ENCODE assay signal across 26 cellular contexts in genomic region chr6:15460110-15460727, GRCh38.
DNase-seq lines count a peak whose midpoint lies in the region; ATAC-seq, FAIRE-seq and TF ChIP-seq lines count a peak whose summit lies in the region.
"Had no signal": no experiment of that assay in that cellular context is flagged by ENCODE, and none has a peak within 500 bp of the region (broad histone marks: within the 10 kb centered on the region; RNA-seq: fewer than 3 reads in every experiment).

No MANE protein-coding gene starts in this region.

- TF ChIP-seq POLR2A in gastrocnemius medialis (IDR thresholded peaks at IDR 0.05) = no peak

- no peak overlapping the region for H3K27ac ChIP-seq in CD8-positive, alpha-beta T cell (ENCODE audit: low read depth, low read length)
- H3K27ac ChIP-seq in HUES48 (ENCODE audit: low read depth, low read length) (peak overlapping the region; percentile 1), endodermal cell (ENCODE audit: low read depth, low read length) (no peak overlapping the region), gastrocnemius medialis (peak overlapping the region; percentile 32 to 63 (median 46)), foreskin keratinocyte (no peak overlapping the region)
- H3K27ac ChIP-seq: hepatocyte, sigmoid colon had no signal

- H3K27ac Mint-ChIP-seq in CD8-positive, alpha-beta T cell = peak overlapping the region; percentile 16
- H3K27ac Mint-ChIP-seq in endodermal cell = peak overlapping the region; percentile 45
- H3K27ac Mint-ChIP-seq: activated CD8-positive, alpha-beta T cell treated with anti-CD3 and anti-CD28 coated beads for 36 hours; mesothelial cell of epicardium had no signal

- no peaks in the 10 kb centered on the region for H3K27me3 Mint-ChIP-seq in CD8-positive, alpha-beta T cell (ENCODE audit: low read depth)
- H3K27me3 Mint-ChIP-seq in endodermal cell (ENCODE audit: insufficient read depth) = peaks cover 47% of the 10 kb centered on the region
- H3K27me3 Mint-ChIP-seq: activated CD8-positive, alpha-beta T cell treated with anti-CD3 and anti-CD28 coated beads for 36 hours; CD4-positive, alpha-beta memory T cell; natural killer cell treated with Interleukin-12 subunit alpha and Interleukin-12 subunit beta and Interleukin-15 and Interleukin-18, amount 100 ng/mL, for 72 hours had no signal

- peaks cover 20% of the 10 kb centered on the region for H3K36me3 Mint-ChIP-seq in CD8-positive, alpha-beta T cell
- peaks cover 6% of the 10 kb centered on the region for H3K36me3 Mint-ChIP-seq in endodermal cell (ENCODE audit: low read depth)
- H3K36me3 Mint-ChIP-seq: mesothelial cell of epicardium; natural killer cell treated with Interleukin-12 subunit alpha and Interleukin-12 subunit beta and Interleukin-15 and Interleukin-18, amount 100 ng/mL, for 72 hours had no signal

- no peaks in the 10 kb centered on the region for H3K36me3 ChIP-seq in CD8-positive, alpha-beta T cell (ENCODE audit: insufficient read depth, low read length)
- H3K36me3 ChIP-seq in HUES48 (ENCODE audit: control insufficient read depth, insufficient read depth, low read length) (peaks cover 29% of the 10 kb centered on the region), endodermal cell (ENCODE audit: control insufficient read depth, insufficient read depth, low read length) (peaks cover 16% of the 10 kb centered on the region), gastrocnemius medialis (no peaks in the 10 kb centered on the region)
- H3K36me3 ChIP-seq: sigmoid colon had no signal

- 84% methylated on average over 4 of the region's 4 CpGs; no CpG with 5 or more reads in 1 of the 2 experiments for WGBS in endodermal cell (ENCODE audit: insufficient coverage in 1 of 2, insufficient read length in 1 of 2), 2 experiments

- no peak for ATAC-seq in CD8-positive, alpha-beta T cell
- ATAC-seq in gastrocnemius medialis = peak in 1 of 2 donors; percentile 15
- ATAC-seq in foreskin keratinocyte = no peak
- ATAC-seq: activated CD4-positive, CD25-positive, alpha-beta regulatory T cell treated with anti-CD3 and anti-CD28 coated beads, Interleukin-2, amount 50 U/mL, for 24 hours; activated CD8-positive, alpha-beta T cell treated with anti-CD3 and anti-CD28 coated beads for 36 hours; left lobe of liver; natural killer cell treated with Interleukin-12 subunit alpha and Interleukin-12 subunit beta and Interleukin-15 and Interleukin-18, amount 100 ng/mL, for 72 hours had no signal

- peaks cover 70% of the 10 kb centered on the region for H3K4me1 Mint-ChIP-seq in CD8-positive, alpha-beta T cell (ENCODE audit: low read depth)
- H3K4me1 Mint-ChIP-seq in endodermal cell = peaks cover 60% of the 10 kb centered on the region

- no peak for DNase-seq in CD8-positive, alpha-beta T cell
- peak; percentile 35 for DNase-seq in endodermal cell
- no peak for DNase-seq in gastrocnemius medialis
- no peak for DNase-seq in RCC 7860 (ENCODE audit: low spot score)
- DNase-seq in HT-29 (ENCODE audit: low spot score) = no peak
- DNase-seq in foreskin keratinocyte = no peak
- DNase-seq: activated CD8-positive, alpha-beta T cell treated with anti-CD3 and anti-CD28 coated beads for 36 hours; activated naive CD4-positive, alpha-beta T cell; amniotic stem cell; CD4-positive, alpha-beta memory T cell; DMS 273 treated with DMSO at 0.1 percent for 48 hours; effector CD8-positive, alpha-beta T cell; erythroblast; NCI-H1105; NCI-H2029 treated with DMSO at 0.1 percent for 48 hours; NCI-H345; sigmoid colon; T1000 had no signal

- H3K4me3 ChIP-seq in CD8-positive, alpha-beta T cell (ENCODE audit: low read depth, low read length) = no peak overlapping the region
- H3K4me3 ChIP-seq in HUES48 (ENCODE audit: low read depth, low read length) (no peak overlapping the region), endodermal cell (ENCODE audit: low read length) (no peak overlapping the region), gastrocnemius medialis (no peak overlapping the region)
- H3K4me3 ChIP-seq: hepatocyte, sigmoid colon had no signal

- H3K27me3 ChIP-seq in CD8-positive, alpha-beta T cell (ENCODE audit: insufficient read depth, low read length) = no peaks in the 10 kb centered on the region
- H3K27me3 ChIP-seq in HUES48 (ENCODE audit: control insufficient read depth, insufficient read depth, low read length) (no peaks in the 10 kb centered on the region), endodermal cell (ENCODE audit: control insufficient read depth, insufficient read depth, low read length, poor library complexity, severe bottlenecking) (no peaks in the 10 kb centered on the region), gastrocnemius medialis (no peaks in the 10 kb centered on the region), foreskin keratinocyte (no peaks in the 10 kb centered on the region)
- H3K27me3 ChIP-seq: hepatocyte, sigmoid colon had no signal

- intact Hi-C loops in CD8-positive, alpha-beta T cell (cut with DNase I, micrococcal nuclease) = no loop called here
- intact Hi-C loops in gastrocnemius medialis (cut with DNase I; ENCODE audit: low total_unique reads) = no loop called here

- H3K9ac ChIP-seq in HUES48 (ENCODE audit: low read depth, low read length) = no peak overlapping the region
- H3K9ac ChIP-seq in endodermal cell (ENCODE audit: extremely low read depth, low read length, poor library complexity, severe bottlenecking) = peak overlapping the region; percentile 46

- no peaks in the 10 kb centered on the region for H3K9me3 ChIP-seq in CD8-positive, alpha-beta T cell (ENCODE audit: low read length)
- H3K9me3 ChIP-seq in HUES48 (ENCODE audit: control insufficient read depth, insufficient read depth, low read length) = no peaks in the 10 kb centered on the region
- no peaks in the 10 kb centered on the region for H3K9me3 ChIP-seq in endodermal cell (ENCODE audit: control insufficient read depth, low read length)
- no peaks in the 10 kb centered on the region for H3K9me3 ChIP-seq in gastrocnemius medialis
- H3K9me3 ChIP-seq: sigmoid colon had no signal

- no peaks in the 10 kb centered on the region for H3K9me3 Mint-ChIP-seq in CD8-positive, alpha-beta T cell
- H3K9me3 Mint-ChIP-seq in endodermal cell = no peaks in the 10 kb centered on the region
- H3K9me3 Mint-ChIP-seq: activated CD8-positive, alpha-beta T cell treated with anti-CD3 and anti-CD28 coated beads for 36 hours; mesothelial cell of epicardium; natural killer cell treated with Interleukin-12 subunit alpha and Interleukin-12 subunit beta and Interleukin-15 and Interleukin-18, amount 100 ng/mL, for 72 hours had no signal

- TF ChIP-seq CTCF in CD8-positive, alpha-beta T cell (IDR thresholded peaks at IDR 0.05) = no peak
- no peak for TF ChIP-seq CTCF in endodermal cell (conservative IDR thresholded peaks at IDR 0.05)
- TF ChIP-seq CTCF in gastrocnemius medialis (IDR thresholded peaks at IDR 0.05 in 4 of 5, conservative IDR thresholded peaks at IDR 0.05 in 1 of 5) = no peak
- TF ChIP-seq CTCF in foreskin keratinocyte (conservative IDR thresholded peaks at IDR 0.05) = no peak

- CTCF ChIA-PET in CD8-positive, alpha-beta T cell (lab: Charles Lee) = interaction anchor here (0.7 to 1.6 kb wide), 2 partner anchors 14 to 61 kb away, joined by 3 read pairs; no protein-coding TSS in a partner anchor

- no peaks in the 10 kb centered on the region for H3K4me1 ChIP-seq in CD8-positive, alpha-beta T cell (ENCODE audit: insufficient read depth, low read length)
- H3K4me1 ChIP-seq in HUES48 (ENCODE audit: control insufficient read depth, insufficient read depth, low read length) = peaks cover 69% of the 10 kb centered on the region
- H3K4me1 ChIP-seq in endodermal cell (ENCODE audit: control insufficient read depth, insufficient read depth, low read length) = peaks cover 35% of the 10 kb centered on the region
- peaks cover 79 to 81% of the 10 kb centered on the region in 2 donors for H3K4me1 ChIP-seq in gastrocnemius medialis
- peaks cover 19% of the 10 kb centered on the region for H3K4me1 ChIP-seq in foreskin keratinocyte

- POLR2A ChIA-PET in CD8-positive, alpha-beta T cell (lab: Charles Lee) = no interaction called here

- FAIRE-seq in RCC 7860 (lab: Jason Lieb, UNC) = no peak
- FAIRE-seq: colon, G401.6 had no signal

- in situ Hi-C loops in gastrocnemius medialis (cut with MboI; ENCODE audit: low sequenced_read_pairs in 4 of 4) = loop anchor here in 2 of 4 donors (25.0 kb wide), 2 partner anchors 198 to 1248 kb away; no protein-coding TSS in a partner anchor

- no peak overlapping the region for H3K4me3 Mint-ChIP-seq in CD8-positive, alpha-beta T cell
- no peak overlapping the region for H3K4me3 Mint-ChIP-seq in endodermal cell
- H3K4me3 Mint-ChIP-seq: activated CD8-positive, alpha-beta T cell treated with anti-CD3 and anti-CD28 coated beads for 36 hours; CD4-positive, alpha-beta memory T cell; mesothelial cell of epicardium; natural killer cell treated with Interleukin-12 subunit alpha and Interleukin-12 subunit beta and Interleukin-15 and Interleukin-18, amount 100 ng/mL, for 72 hours had no signal

Comparison
In these comparisons a context has a peak if more than half of its experiments do, and no peak if none do; other contexts are left out.
1. H3K27ac ChIP-seq: peak in HUES48 (single experiment) and gastrocnemius medialis (4 of 4); none in CD8-positive, alpha-beta T cell (single experiment), endodermal cell (single experiment) and foreskin keratinocyte (single experiment).